In genomic region chr18:48840491-48840877, GRCh38 we compare ENCODE assay signal across 12 cellular contexts.
DNase-seq lines count a peak whose midpoint lies in the region; ATAC-seq and TF ChIP-seq lines count a peak whose summit lies in the region.
"Had no signal": no experiment of that assay in that cellular context is flagged by ENCODE, and none has a peak within 500 bp of the region (broad histone marks: within the 10 kb centered on the region; RNA-seq: fewer than 3 reads in every experiment).

No MANE protein-coding gene starts in this region.

- no peaks in the 10 kb centered on the region for H4K20me1 ChIP-seq in GM23248 (ENCODE audit: insufficient read depth)

- H3K4me3 ChIP-seq in GM23248, result no peak overlapping the region

- no peak for TF ChIP-seq CTCF in RWPE1 (conservative IDR thresholded peaks at IDR 0.05; ENCODE audit: low read depth)

- DNase-seq in GM23248, result no peak
- no peak for DNase-seq in RWPE1 (ENCODE audit: low spot score)
- peak; percentile 74 to 85 for DNase-seq in hippocampal formation (lab: John Stamatoyannopoulos, UW)
- DNase-seq in putamen (ENCODE audit: low spot score), result peak; percentile 88
- DNase-seq in dermis blood vessel endothelial cell, result no peak
- no peak for DNase-seq in dedifferentiated amniotic fluid mesenchymal stem cell (ENCODE audit: extremely low spot score)
- DNase-seq: activated CD4-positive, alpha-beta T cell treated with anti-CD3 and anti-CD28 coated beads for 48 hours; DMS153; Karpas-422; NCI-H446 treated with DMSO at 0.1 percent for 48 hours; SK-N-SH had no signal

- H3K27ac ChIP-seq in GM23248, result peak overlapping the region; percentile 97; the same call in 1 of the 2 replicates
- H3K27ac ChIP-seq in RWPE1, result peak overlapping the region; percentile 93

- no peaks in the 10 kb centered on the region for H3K9me2 ChIP-seq in GM23248 (ENCODE audit: insufficient read depth)
- H3K9me2 ChIP-seq: SK-N-SH had no signal

- no peak overlapping the region for H3K9ac ChIP-seq in GM23248
- H3K9ac ChIP-seq: SK-N-SH had no signal

- H3K4me1 ChIP-seq in GM23248 (ENCODE audit: insufficient read depth), result peaks cover 38% of the 10 kb centered on the region

- WGBS in GM23248 (ENCODE audit: low coverage in 1 of 2, low lambda C conversion rate in 2 of 2, missing lambda C conversion rate in 2 of 2), 2 experiments, result 62 to 74% methylated on average over 3 of the region's 3 CpGs

- no peaks in the 10 kb centered on the region for H3K27me3 ChIP-seq in GM23248 (replicated peaks; ENCODE audit: insufficient read depth)

- in situ Hi-C loops in GM23248 (cut with MboI), result no loop called here

- 0 out of 2 replicates have a peak, but pooled peaks cover 5% of the 10 kb centered on the region for H3K79me2 ChIP-seq in GM23248 (ENCODE audit: insufficient read depth)

- POLR2A ChIA-PET in RWPE1 (lab: Yijun Ruan, JAX; ENCODE audit: low non-redundant PET), result interaction anchor here (0.5 kb wide), 1 partner anchor 9 kb away, joined by 5 read pairs; no protein-coding TSS in a partner anchor

- no peak overlapping the region for H2AFZ ChIP-seq in GM23248

- peaks cover 25% of the 10 kb centered on the region for H3F3A ChIP-seq in GM23248 (ENCODE audit: insufficient read depth)

- CTCF ChIA-PET in RWPE1 (lab: Yijun Ruan, JAX), result no interaction called here

- no peaks in the 10 kb centered on the region for H3K36me3 ChIP-seq in GM23248 (ENCODE audit: low read depth)

- H3K9me3 ChIP-seq in GM23248 (ENCODE audit: low read depth), result no peaks in the 10 kb centered on the region
- H3K9me3 ChIP-seq: SK-N-SH had no signal

- H3K4me2 ChIP-seq in GM23248 (ENCODE audit: unreplicated experiment), result no peak overlapping the region
- H3K4me2 ChIP-seq: SK-N-SH had no signal

- no peak for ATAC-seq in HG03097 (IDR thresholded peaks at IDR 0.05; ENCODE audit: low FRiP score, unreplicated experiment)

Comparison
In these comparisons a context has a peak if more than half of its experiments do, and no peak if none do; other contexts are left out.
1. DNase-seq: peak in hippocampal formation (2 of 2) and putamen (single experiment); none in GM23248 (single experiment), RWPE1 (single experiment), dermis blood vessel endothelial cell (single experiment) and dedifferentiated amniotic fluid mesenchymal stem cell (single experiment).